Comparison of ENCODE assay signal across 8 cellular contexts in the genomic region with DNA sequence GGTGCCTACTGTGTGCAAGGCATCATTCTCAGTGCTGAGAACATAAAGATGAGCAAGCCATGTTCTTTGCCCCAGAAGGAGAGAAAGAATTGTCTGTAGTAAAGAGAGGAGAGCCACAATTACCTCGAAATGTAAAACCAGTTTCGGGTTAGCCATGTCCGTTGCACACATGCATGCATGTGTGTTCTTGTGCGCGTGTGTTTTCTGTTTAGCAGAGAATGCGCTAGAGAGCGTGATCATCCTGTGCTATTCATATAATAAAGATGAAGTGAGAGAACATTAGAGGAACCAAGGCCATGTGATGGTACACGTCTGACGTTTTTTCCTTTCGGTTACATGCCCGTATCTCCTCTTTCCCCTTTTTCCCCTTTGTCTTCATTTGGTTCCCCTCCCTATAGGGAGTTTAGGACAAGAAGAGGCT.
DNase-seq lines count a peak whose midpoint lies in the region; ATAC-seq, FAIRE-seq and TF ChIP-seq lines count a peak whose summit lies in the region.

No MANE protein-coding gene starts in this region.

- no peak overlapping the region for H3K9ac ChIP-seq in smooth muscle cell (ENCODE audit: low read depth)

- 96% methylated on average over 11 of the region's 11 CpGs for WGBS in smooth muscle cell (ENCODE audit: low lambda C conversion rate)

- no peaks in the 10 kb centered on the region for H4K20me1 ChIP-seq in smooth muscle cell (ENCODE audit: low read depth)

- peaks cover 17% of the 10 kb centered on the region for H3K4me1 ChIP-seq in smooth muscle cell (ENCODE audit: low read depth)

- no peaks in the 10 kb centered on the region for H3K36me3 ChIP-seq in smooth muscle cell (ENCODE audit: low read depth)

- TF ChIP-seq CTCF in GM12865 (IDR thresholded peaks at IDR 0.05; ENCODE audit: insufficient read depth, low read depth, low read length, missing control alignments) (peak; percentile 4), smooth muscle cell (IDR thresholded peaks at IDR 0.05; ENCODE audit: borderline replicate concordance, insufficient read depth, poor library complexity, severe bottlenecking) (no peak)

- H3F3A ChIP-seq in smooth muscle cell (ENCODE audit: low read depth) = peaks cover 9% of the 10 kb centered on the region

- no peak for FAIRE-seq in urothelium cell line (lab: Jason Lieb, UNC)

- DNase-seq in GM12865 (ENCODE audit: low read depth) (peak; percentile 87), smooth muscle cell (lab: John Stamatoyannopoulos, UW; ENCODE audit: unreplicated experiment) (no peak), urothelium cell line (ENCODE audit: low spot score) (no peak), LoVo (ENCODE audit: low spot score) (no peak), NCI-H226 (no peak)
- DNase-seq in Jurkat, Clone E6-1 (ENCODE audit: low read depth, low spot score) = no peak

- ATAC-seq in GM21447 (IDR thresholded peaks at IDR 0.05; ENCODE audit: unreplicated experiment) = peak; percentile 33

- H3K4me2 ChIP-seq in smooth muscle cell = no peak overlapping the region

- peak overlapping the region; percentile 24 for H3K27ac ChIP-seq in layer of hippocampus (ENCODE audit: low read depth, low read length)
- H3K27ac ChIP-seq in smooth muscle cell (ENCODE audit: low read depth) = no peak overlapping the region

- no peaks in the 10 kb centered on the region for H3K79me2 ChIP-seq in smooth muscle cell (ENCODE audit: low read depth)

- peak overlapping the region; percentile 62 for H3K4me3 ChIP-seq in GM12865 (ENCODE audit: low read depth, low read length)
- peak overlapping the region; percentile 20 for H3K4me3 ChIP-seq in Jurkat, Clone E6-1 (ENCODE audit: low read length)
- H3K4me3 ChIP-seq in smooth muscle cell = no peak overlapping the region

- H3K27me3 ChIP-seq in layer of hippocampus (ENCODE audit: control insufficient read depth, insufficient read depth, low read length) (no peaks in the 10 kb centered on the region), smooth muscle cell (ENCODE audit: low read depth) (no peaks in the 10 kb centered on the region)

- no peak overlapping the region for H2AFZ ChIP-seq in smooth muscle cell (ENCODE audit: low read depth)

- no peaks in the 10 kb centered on the region for H3K9me3 ChIP-seq in smooth muscle cell (replicated peaks; ENCODE audit: low read depth)
